Comparison of ENCODE assay signal across 9 cellular contexts in genomic region chr12:48980389-48980952, GRCh38. TPM values are rescaled to one million over a fixed set of nuclear protein-coding genes. Genes with fewer than 3 reads are reported as not detected.
DNase-seq lines count a peak whose midpoint lies in the region; ATAC-seq and TF ChIP-seq lines count a peak whose summit lies in the region.
"Had no signal": no experiment of that assay in that cellular context is flagged by ENCODE, and none has a peak within 500 bp of the region (broad histone marks: within the 10 kb centered on the region; RNA-seq: fewer than 3 reads in every experiment).

No MANE protein-coding gene starts in this region.

- peaks cover 47% of the 10 kb centered on the region for H3K4me1 Mint-ChIP-seq in activated CD8-positive, alpha-beta T cell treated with anti-CD3 and anti-CD28 coated beads for 36 hours (ENCODE audit: low read depth)

- DNase-seq in NOMO-1 (lab: John Stamatoyannopoulos, UW; ENCODE audit: unreplicated experiment in 2 of 2) (peak; percentile 27 to 40), NOMO-1 treated with dmso at 0.1 percent for 144 hours (lab: John Stamatoyannopoulos, UW; ENCODE audit: unreplicated experiment) (no peak), foreskin melanocyte (no peak)
- peak; percentile 50 for DNase-seq in activated CD8-positive, alpha-beta T cell treated with anti-CD3 and anti-CD28 coated beads for 36 hours
- peak in 4 of 6 experiments; percentile 16 to 66 (median 30) for DNase-seq in stimulated activated naive CD4-positive, alpha-beta T cell (lab: John Stamatoyannopoulos, UW)
- DNase-seq: DND-41 had no signal

- peaks cover 56% of the 10 kb centered on the region for H3K27me3 Mint-ChIP-seq in activated CD8-positive, alpha-beta T cell treated with anti-CD3 and anti-CD28 coated beads for 36 hours

- CTCF ChIA-PET in activated CD8-positive, alpha-beta T cell treated with anti-CD3 and anti-CD28 coated beads for 36 hours (lab: Charles Lee) = interaction anchor here (0.9 to 51.8 kb wide), 7 partner anchors 16 to 128 kb away, joined by 3 to 896 read pairs (median 4); partner anchors contain the start of gene DDN

- H3K4me3 Mint-ChIP-seq in activated CD8-positive, alpha-beta T cell treated with anti-CD3 and anti-CD28 coated beads for 36 hours = peak overlapping the region; percentile 60

- peak overlapping the region; percentile 48 for H3K4me3 ChIP-seq in iPS-11a (ENCODE audit: low read depth, low read length)

- POLR2A ChIA-PET in activated CD8-positive, alpha-beta T cell treated with anti-CD3 and anti-CD28 coated beads for 36 hours (lab: Charles Lee) = interaction anchor here (0.9 to 3.7 kb wide), 8 partner anchors 7 to 150 kb away, joined by 3 to 27 read pairs (median 4); partner anchors contain the start of genes DDN, FKBP11, TUBA1B and WNT10B

- intact Hi-C loops in activated CD8-positive, alpha-beta T cell treated with anti-CD3 and anti-CD28 coated beads for 36 hours (cut with micrococcal nuclease) = no loop called here

- no peaks in the 10 kb centered on the region for H3K9me3 Mint-ChIP-seq in activated CD8-positive, alpha-beta T cell treated with anti-CD3 and anti-CD28 coated beads for 36 hours

- no peaks in the 10 kb centered on the region for H3K36me3 Mint-ChIP-seq in activated CD8-positive, alpha-beta T cell treated with anti-CD3 and anti-CD28 coated beads for 36 hours (ENCODE audit: low read depth)

- no peak for ATAC-seq in activated CD8-positive, alpha-beta T cell treated with anti-CD3 and anti-CD28 coated beads for 36 hours
- ATAC-seq in GM21526 (IDR thresholded peaks at IDR 0.05; ENCODE audit: low FRiP score, unreplicated experiment) = no peak
- ATAC-seq in GM18498 (IDR thresholded peaks at IDR 0.05; ENCODE audit: unreplicated experiment) = no peak

- H3K27ac Mint-ChIP-seq in activated CD8-positive, alpha-beta T cell treated with anti-CD3 and anti-CD28 coated beads for 36 hours = no peak overlapping the region

- no peak for TF ChIP-seq CTCF in activated CD8-positive, alpha-beta T cell treated with anti-CD3 and anti-CD28 coated beads for 36 hours (IDR thresholded peaks at IDR 0.05)

RNA-seq across cellular contexts. Expression of gene WNT1, which starts 2.3 kb away (rescaled TPM):
- not detected for total RNA-seq in activated CD8-positive, alpha-beta T cell treated with anti-CD3 and anti-CD28 coated beads for 36 hours

RNA-seq across cellular contexts. Expression of gene WNT10B, which starts 8.9 kb away (rescaled TPM):
- under 1 TPM; 0.72 to 0.92 TPM for total RNA-seq in activated CD8-positive, alpha-beta T cell treated with anti-CD3 and anti-CD28 coated beads for 36 hours

RNA-seq across cellular contexts. Expression of gene DDN, which starts 18.7 kb away (rescaled TPM):
- total RNA-seq in activated CD8-positive, alpha-beta T cell treated with anti-CD3 and anti-CD28 coated beads for 36 hours = 1 to 10 TPM in 1 of 2 experiments, under 1 TPM in 1; 0.72 to 1.2 TPM

RNA-seq across cellular contexts. Expression of gene ARF3, which starts 23.2 kb away (rescaled TPM):
- total RNA-seq in activated CD8-positive, alpha-beta T cell treated with anti-CD3 and anti-CD28 coated beads for 36 hours = 10 to 100 TPM; 58.3 to 67.6 TPM

RNA-seq across cellular contexts. Expression of gene PRKAG1, which starts 38.1 kb away (rescaled TPM):
- 10 to 100 TPM; 43.3 to 47.3 TPM for total RNA-seq in activated CD8-positive, alpha-beta T cell treated with anti-CD3 and anti-CD28 coated beads for 36 hours

Comparison
In these comparisons a context has a peak if more than half of its experiments do, and no peak if none do; other contexts are left out.
1. DNase-seq: peak in NOMO-1 (2 of 2), activated CD8-positive, alpha-beta T cell treated with anti-CD3 and anti-CD28 coated beads for 36 hours (single experiment) and stimulated activated naive CD4-positive, alpha-beta T cell (4 of 6); none in NOMO-1 treated with dmso at 0.1 percent for 144 hours (single experiment) and foreskin melanocyte (single experiment).